13 cellular contexts compared by ENCODE assay signal in genomic region chr3:105516972-105517371, GRCh38.
DNase-seq lines count a peak whose midpoint lies in the region; ATAC-seq and TF ChIP-seq lines count a peak whose summit lies in the region.
"Had no signal": no experiment of that assay in that cellular context is flagged by ENCODE, and none has a peak within 500 bp of the region (broad histone marks: within the 10 kb centered on the region; RNA-seq: fewer than 3 reads in every experiment).

No MANE protein-coding gene starts in this region.

- no peak for TF ChIP-seq EP300 in gastroesophageal sphincter (IDR thresholded peaks at IDR 0.05)

- H3K27ac Mint-ChIP-seq in endodermal cell, result no peak overlapping the region
- H3K27ac Mint-ChIP-seq: CD8-positive, alpha-beta memory T cell; mesothelial cell of epicardium had no signal

- H3K4me3 Mint-ChIP-seq in endodermal cell, result no peak overlapping the region
- H3K4me3 Mint-ChIP-seq: CD8-positive, alpha-beta memory T cell; mesothelial cell of epicardium had no signal

- H3K36me3 ChIP-seq in cardiac muscle cell, result no peaks in the 10 kb centered on the region
- H3K36me3 ChIP-seq in heart right ventricle, result no peaks in the 10 kb centered on the region
- H3K36me3 ChIP-seq in endodermal cell (ENCODE audit: control insufficient read depth, insufficient read depth, low read length), result no peaks in the 10 kb centered on the region
- H3K36me3 ChIP-seq in gastroesophageal sphincter, result no peaks in the 10 kb centered on the region
- H3K36me3 ChIP-seq: WERI-Rb-1 had no signal

- DNase-seq in cardiac muscle cell (ENCODE audit: low read depth in 1 of 2, low spot score in 1 of 2), result peak; percentile 40 to 55
- DNase-seq in heart right ventricle, result no peak
- peak; percentile 70 for DNase-seq in endodermal cell
- peak; percentile 61 for DNase-seq in midbrain (lab: John Stamatoyannopoulos, UW)
- DNase-seq in AG08395 (ENCODE audit: low spot score), result no peak
- DNase-seq in DMS53 treated with DMSO at 0.1 percent for 48 hours (lab: John Stamatoyannopoulos, UW; ENCODE audit: unreplicated experiment), result no peak
- DNase-seq: CD8-positive, alpha-beta memory T cell; NCI-H1105; stimulated activated CD4-positive, alpha-beta T cell treated with anti-CD3 and anti-CD28 coated beads, Interleukin-12 subunit alpha, Interleukin-12 subunit beta, amount 100 ng/mL, for 4 hours; WERI-Rb-1 had no signal

- 35 to 41% methylated on average over 6 of the region's 6 CpGs for WGBS in heart right ventricle, 2 donors
- WGBS in endodermal cell (ENCODE audit: insufficient coverage in 1 of 2, insufficient read length in 1 of 2), 2 experiments, result 51 to 66% methylated on average over 3 to 6 of the region's 6 CpGs
- 44 to 71% methylated on average over 5 to 6 of the region's 6 CpGs for WGBS in gastroesophageal sphincter (ENCODE audit: low coverage in 1 of 2), 2 donors

- no peaks in the 10 kb centered on the region for H3K4me1 Mint-ChIP-seq in endodermal cell

- H3K9me3 ChIP-seq in cardiac muscle cell (ENCODE audit: low read depth), result no peaks in the 10 kb centered on the region
- no peaks in the 10 kb centered on the region for H3K9me3 ChIP-seq in heart right ventricle
- H3K9me3 ChIP-seq in endodermal cell (ENCODE audit: control insufficient read depth, low read length), result no peaks in the 10 kb centered on the region
- H3K9me3 ChIP-seq in gastroesophageal sphincter, result no peaks in the 10 kb centered on the region

- no peaks in the 10 kb centered on the region for H3K9me3 Mint-ChIP-seq in endodermal cell
- H3K9me3 Mint-ChIP-seq: CD8-positive, alpha-beta memory T cell; mesothelial cell of epicardium had no signal

- H3K27me3 Mint-ChIP-seq in endodermal cell (ENCODE audit: insufficient read depth), result peaks cover 3% of the 10 kb centered on the region
- H3K27me3 Mint-ChIP-seq: CD8-positive, alpha-beta memory T cell had no signal

- no peak for ATAC-seq in heart right ventricle
- no peak for ATAC-seq in gastroesophageal sphincter
- no peak for ATAC-seq in activated CD4-positive, CD25-positive, alpha-beta regulatory T cell treated with anti-CD3 and anti-CD28 coated beads, Interleukin-2, amount 50 U/mL, for 24 hours

- H3K4me1 ChIP-seq in cardiac muscle cell (ENCODE audit: low read depth) (no peaks in the 10 kb centered on the region), heart right ventricle (peaks cover 0 to 3% (median 0%) of the 10 kb centered on the region in 9 donors), endodermal cell (ENCODE audit: control insufficient read depth, insufficient read depth, low read length) (peaks cover 4% of the 10 kb centered on the region), gastroesophageal sphincter (no peaks in the 10 kb centered on the region)

- intact Hi-C loops in heart right ventricle (cut with DNase I), result loop anchor here in 3 of 10 donors (5.0 to 10.0 kb wide), 3 partner anchors 150 to 1245 kb away; partner anchors contain the start of gene ALCAM (in 1 of the 3)

- no peak overlapping the region for H3K27ac ChIP-seq in cardiac muscle cell
- no peak overlapping the region for H3K27ac ChIP-seq in heart right ventricle
- no peak overlapping the region for H3K27ac ChIP-seq in endodermal cell (ENCODE audit: low read depth, low read length)
- no peak overlapping the region for H3K27ac ChIP-seq in gastroesophageal sphincter
- H3K27ac ChIP-seq: WERI-Rb-1 had no signal

- TF ChIP-seq POLR2A in gastroesophageal sphincter (IDR thresholded peaks at IDR 0.05), result no peak

- H3K27me3 ChIP-seq in cardiac muscle cell (no peaks in the 10 kb centered on the region), heart right ventricle (no peaks in the 10 kb centered on the region), endodermal cell (ENCODE audit: control insufficient read depth, insufficient read depth, low read length, poor library complexity, severe bottlenecking) (no peaks in the 10 kb centered on the region), gastroesophageal sphincter (no peaks in the 10 kb centered on the region)

- H3K36me3 Mint-ChIP-seq in endodermal cell (ENCODE audit: low read depth), result no peaks in the 10 kb centered on the region
- H3K36me3 Mint-ChIP-seq: CD8-positive, alpha-beta memory T cell had no signal

- TF ChIP-seq CTCF in cardiac muscle cell (IDR thresholded peaks at IDR 0.05; ENCODE audit: low read depth, low read length) (peak; percentile 49), heart right ventricle (IDR thresholded peaks at IDR 0.05) (peak in 4 of 9 donors; percentile 9 to 43 (median 28)), endodermal cell (conservative IDR thresholded peaks at IDR 0.05) (peak; percentile 72), gastroesophageal sphincter (IDR thresholded peaks at IDR 0.05) (no peak)

- no peak overlapping the region for H3K4me3 ChIP-seq in cardiac muscle cell
- no peak overlapping the region for H3K4me3 ChIP-seq in heart right ventricle
- H3K4me3 ChIP-seq in endodermal cell (ENCODE audit: low read length), result no peak overlapping the region
- no peak overlapping the region for H3K4me3 ChIP-seq in gastroesophageal sphincter

- H3K9ac ChIP-seq in endodermal cell (ENCODE audit: extremely low read depth, low read length, poor library complexity, severe bottlenecking), result no peak overlapping the region

Comparison
In these comparisons a context has a peak if more than half of its experiments do, and no peak if none do; other contexts are left out.
1. DNase-seq: peak in cardiac muscle cell (2 of 2), endodermal cell (single experiment) and midbrain (single experiment); none in heart right ventricle (0 of 2), AG08395 (single experiment) and DMS53 treated with DMSO at 0.1 percent for 48 hours (single experiment).
2. CTCF ChIP-seq: peak in cardiac muscle cell (single experiment) and endodermal cell (single experiment); none in gastroesophageal sphincter (0 of 4).